ENCODE assay signal across 13 cellular contexts in the genomic region with DNA sequence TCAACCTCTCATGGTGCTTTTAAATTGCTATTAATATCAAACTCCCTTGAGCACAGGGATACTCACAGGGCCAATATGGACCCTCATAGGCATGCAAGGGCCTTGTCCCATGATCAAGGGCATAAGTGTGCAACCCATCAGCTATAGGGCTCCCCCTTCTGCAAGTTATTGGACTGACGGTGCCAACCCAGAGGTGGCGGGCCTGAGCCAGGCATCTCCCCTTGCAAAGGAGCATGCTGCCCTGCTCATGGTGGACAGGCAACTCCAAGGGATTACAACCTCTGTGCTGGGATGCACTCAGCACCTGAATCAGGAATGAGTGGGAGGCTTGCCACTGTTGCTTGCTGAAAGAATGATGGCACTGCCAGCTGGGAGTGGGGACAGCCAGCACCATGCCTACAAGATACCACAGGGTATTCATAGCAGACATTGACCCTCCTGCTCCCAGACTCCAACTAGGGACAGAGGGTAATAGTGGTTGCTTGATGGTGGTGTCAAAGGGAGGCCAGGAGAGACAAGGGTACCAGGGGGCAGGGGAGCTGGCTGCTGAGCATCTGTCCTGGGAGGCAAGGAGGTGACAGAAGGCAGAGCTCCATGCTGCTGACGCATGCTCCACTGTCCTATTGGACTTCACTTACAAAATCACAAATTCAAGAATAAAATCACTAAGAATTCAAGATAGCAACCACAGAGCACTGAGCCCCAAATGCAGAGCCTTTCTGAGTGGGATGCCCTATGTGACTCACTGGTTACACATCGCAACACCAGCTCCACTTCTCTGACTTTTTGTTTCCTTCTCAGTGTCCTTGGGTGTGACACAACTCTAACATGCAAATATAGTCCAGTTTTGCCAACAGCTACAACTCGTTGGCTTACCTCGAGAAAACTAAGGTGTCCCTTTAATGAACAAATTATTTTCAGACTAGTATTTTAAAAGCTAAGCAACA.
DNase-seq lines count a peak whose midpoint lies in the region; ATAC-seq and TF ChIP-seq lines count a peak whose summit lies in the region.
"Had no signal": no experiment of that assay in that cellular context is flagged by ENCODE, and none has a peak within 500 bp of the region (broad histone marks: within the 10 kb centered on the region; RNA-seq: fewer than 3 reads in every experiment).

No MANE protein-coding gene starts in this region.

- no peak overlapping the region for H3K27ac Mint-ChIP-seq in endodermal cell

- H3K4me3 ChIP-seq in endodermal cell (ENCODE audit: low read length) (no peak overlapping the region), hepatocyte (no peak overlapping the region)
- no peak overlapping the region for H3K4me3 ChIP-seq in effector memory CD4-positive, alpha-beta T cell (ENCODE audit: insufficient read depth, low read depth, low read length, poor library complexity, severe bottlenecking)
- H3K4me3 ChIP-seq: thoracic aorta had no signal

- no peaks in the 10 kb centered on the region for H3K27me3 Mint-ChIP-seq in endodermal cell (ENCODE audit: insufficient read depth)

- no peaks in the 10 kb centered on the region for H3K36me3 Mint-ChIP-seq in endodermal cell (ENCODE audit: low read depth)

- no peaks in the 10 kb centered on the region for H4K20me1 ChIP-seq in hepatocyte (ENCODE audit: insufficient read depth, poor library complexity, severe bottlenecking)

- H3K36me3 ChIP-seq in endodermal cell (ENCODE audit: control insufficient read depth, insufficient read depth, low read length) (no peaks in the 10 kb centered on the region), hepatocyte (replicated peaks; ENCODE audit: insufficient read depth, low read depth) (no peaks in the 10 kb centered on the region)
- H3K36me3 ChIP-seq in effector memory CD4-positive, alpha-beta T cell (ENCODE audit: control insufficient read depth, insufficient read depth, low read length) = no peaks in the 10 kb centered on the region
- H3K36me3 ChIP-seq: thoracic aorta had no signal

- 93 to 98% methylated on average over 3 to 6 of the region's 6 CpGs for WGBS in endodermal cell (ENCODE audit: insufficient coverage in 1 of 2, insufficient read length in 1 of 2), 2 experiments
- 93% methylated on average over 6 of the region's 6 CpGs for WGBS in hepatocyte (ENCODE audit: low lambda C conversion rate, missing lambda C conversion rate)

- no peak for ATAC-seq in HG03342 (IDR thresholded peaks at IDR 0.05; ENCODE audit: unreplicated experiment)

- H3K9me2 ChIP-seq in hepatocyte (replicated peaks; ENCODE audit: insufficient read depth) = no peaks in the 10 kb centered on the region

- no peaks in the 10 kb centered on the region for H3K79me2 ChIP-seq in hepatocyte

- H2AFZ ChIP-seq in hepatocyte = no peak overlapping the region

- H3K9me3 Mint-ChIP-seq in endodermal cell = no peaks in the 10 kb centered on the region
- H3K9me3 Mint-ChIP-seq: neural crest cell had no signal

- H3K27ac ChIP-seq in endodermal cell (ENCODE audit: low read depth, low read length) (no peak overlapping the region), hepatocyte (no peak overlapping the region)
- H3K27ac ChIP-seq in effector memory CD4-positive, alpha-beta T cell (ENCODE audit: insufficient read depth, low read length, poor library complexity, severe bottlenecking) = no peak overlapping the region
- H3K27ac ChIP-seq: thoracic aorta had no signal

- peaks cover 3% of the 10 kb centered on the region for H3K4me1 Mint-ChIP-seq in endodermal cell

- DNase-seq in stimulated activated CD4-positive, alpha-beta T cell treated with anti-CD3 and anti-CD28 coated beads, Interleukin-1b, Interleukin-23, amount 100 ng/mL, for 48 hours = peak; percentile 36
- no peak for DNase-seq in stimulated activated CD4-positive, alpha-beta T cell treated with anti-CD3 and anti-CD28 coated beads, Interleukin-4, amount 100 ng/mL, for 4 hours
- DNase-seq in LHCN-M2 (ENCODE audit: low read depth) = peak; percentile 87
- no peak for DNase-seq in endodermal cell
- DNase-seq in hepatocyte (ENCODE audit: low spot score) = no peak
- DNase-seq in NCI-H1436 treated with DMSO at 0.1 percent for 48 hours (lab: John Stamatoyannopoulos, UW) = no peak
- no peak for DNase-seq in effector memory CD4-positive, alpha-beta T cell
- DNase-seq: activated gamma-delta T cell treated with Interleukin-2 at 50 U/mL for 16 hours, Caco-2, NCI-H1417 treated with DMSO at 0.1 percent for 48 hours had no signal

- H3K4me1 ChIP-seq in endodermal cell (ENCODE audit: control insufficient read depth, insufficient read depth, low read length) (no peaks in the 10 kb centered on the region), hepatocyte (ENCODE audit: insufficient read depth) (no peaks in the 10 kb centered on the region)
- no peaks in the 10 kb centered on the region for H3K4me1 ChIP-seq in effector memory CD4-positive, alpha-beta T cell (ENCODE audit: control insufficient read depth, insufficient read depth, low read length, poor library complexity, severe bottlenecking)
- H3K4me1 ChIP-seq: Caco-2 had no signal

- peak; percentile 24 for TF ChIP-seq CTCF in endodermal cell (conservative IDR thresholded peaks at IDR 0.05)
- TF ChIP-seq CTCF in hepatocyte (IDR thresholded peaks at IDR 0.05; ENCODE audit: poor library complexity) = no peak

- H3K9me3 ChIP-seq in endodermal cell (ENCODE audit: control insufficient read depth, low read length) = no peaks in the 10 kb centered on the region
- no peaks in the 10 kb centered on the region for H3K9me3 ChIP-seq in hepatocyte (ENCODE audit: low read depth)
- no peaks in the 10 kb centered on the region for H3K9me3 ChIP-seq in effector memory CD4-positive, alpha-beta T cell (ENCODE audit: control insufficient read depth, low read length)
- H3K9me3 ChIP-seq: Caco-2, thoracic aorta had no signal

- no peak overlapping the region for H3K4me2 ChIP-seq in hepatocyte

- H3K4me3 Mint-ChIP-seq in endodermal cell = no peak overlapping the region
- H3K4me3 Mint-ChIP-seq: neural crest cell had no signal

- H3K27me3 ChIP-seq in endodermal cell (ENCODE audit: control insufficient read depth, insufficient read depth, low read length, poor library complexity, severe bottlenecking) (no peaks in the 10 kb centered on the region), hepatocyte (no peaks in the 10 kb centered on the region)
- H3K27me3 ChIP-seq in effector memory CD4-positive, alpha-beta T cell (replicated peaks; ENCODE audit: control insufficient read depth, insufficient read depth, low read length, poor library complexity, severe bottlenecking) = no peaks in the 10 kb centered on the region

- H3K9ac ChIP-seq in endodermal cell (ENCODE audit: extremely low read depth, low read length, poor library complexity, severe bottlenecking) = no peak overlapping the region

Comparison
In these comparisons a context has a peak if more than half of its experiments do, and no peak if none do; other contexts are left out.
1. DNase-seq: peak in stimulated activated CD4-positive, alpha-beta T cell treated with anti-CD3 and anti-CD28 coated beads, Interleukin-1b, Interleukin-23, amount 100 ng/mL, for 48 hours (single experiment) and LHCN-M2 (single experiment); none in stimulated activated CD4-positive, alpha-beta T cell treated with anti-CD3 and anti-CD28 coated beads, Interleukin-4, amount 100 ng/mL, for 4 hours (0 of 2), endodermal cell (single experiment), hepatocyte (single experiment), NCI-H1436 treated with DMSO at 0.1 percent for 48 hours (single experiment) and effector memory CD4-positive, alpha-beta T cell (0 of 3).